Comparison of ENCODE assay signal across 1 cellular context in the genomic region with DNA sequence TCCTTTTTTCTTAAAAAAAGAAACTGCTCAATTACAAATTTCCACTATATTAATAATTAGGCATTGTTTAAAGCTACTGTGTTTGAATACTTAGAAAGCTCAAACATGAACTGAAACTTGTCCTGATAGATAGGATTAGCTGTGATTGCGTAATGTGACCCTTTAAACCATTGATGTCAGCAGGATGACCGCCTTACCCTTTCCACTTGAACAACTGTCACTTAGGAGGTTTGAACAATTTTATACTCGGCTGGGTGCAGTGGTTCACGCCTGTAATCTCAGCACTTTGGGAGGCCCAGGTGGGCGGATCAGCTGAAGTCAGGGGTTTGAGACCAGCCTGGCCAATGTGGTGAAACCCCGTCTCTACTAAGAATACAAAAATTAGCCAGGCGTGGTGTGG.
TF ChIP-seq lines count a peak whose summit lies in the region.

No MANE protein-coding gene starts in this region.

TF ChIP-seq in liver, 16 proteins besides CTCF, POLR2A, EP300 and RAD21 (continued from another document):
- TF ChIP-seq REST (IDR thresholded peaks at IDR 0.05) (peak; percentile 73), RXRA (IDR thresholded peaks at IDR 0.05) (peak; percentile 66 to 81), FOXA1 (IDR thresholded peaks at IDR 0.05) (no peak), JUND (IDR thresholded peaks at IDR 0.05) (peak; percentile 61 to 72), YY1 (IDR thresholded peaks at IDR 0.05) (peak; percentile 62), FOXA2 (IDR thresholded peaks at IDR 0.05) (no peak)
